In genomic region chr12:65279387-65280112, GRCh38 we compare ENCODE assay signal across 8 cellular contexts. TPM values are rescaled to one million over a fixed set of nuclear protein-coding genes. Genes with fewer than 3 reads are reported as not detected.
DNase-seq lines count a peak whose midpoint lies in the region; ATAC-seq, FAIRE-seq and TF ChIP-seq lines count a peak whose summit lies in the region.

No MANE protein-coding gene starts in this region.

- H3K27me3 Mint-ChIP-seq in HFFc6 (ENCODE audit: insufficient read depth): no peaks in the 10 kb centered on the region; the same call in 1 of the 2 replicates
- no peaks in the 10 kb centered on the region for H3K27me3 Mint-ChIP-seq in astrocyte (ENCODE audit: low read depth, unreplicated experiment)

- peaks cover 40% of the 10 kb centered on the region for H4K20me1 ChIP-seq in astrocyte (ENCODE audit: insufficient read depth, low read length)

- whole genome bisulfite sequencing in right lobe of liver (ENCODE audit: insufficient coverage, low coverage, low lambda C conversion rate, missing lambda C conversion rate): 30% methylated on average over 10 of the region's 20 CpGs

- H3K4me1 Mint-ChIP-seq in HFFc6 (ENCODE audit: low read depth) (peaks cover 8% of the 10 kb centered on the region), astrocyte (ENCODE audit: low read depth, unreplicated experiment) (peaks cover 16% of the 10 kb centered on the region)

- no peak for FAIRE-seq in astrocyte (lab: Jason Lieb, UNC)

- intact Hi-C loops in right lobe of liver (cut with DNase I): no loop called here
- intact Hi-C loops in vagina (cut with DNase I): loop anchor here (5.0 kb wide), 1 partner anchor 93 kb away; no protein-coding TSS in a partner anchor

- DNase-seq in BJ (ENCODE audit: low read depth) (no peak), HFFc6 (no peak), astrocyte (ENCODE audit: low read depth) (no peak), right lobe of liver (no peak), vagina (ENCODE audit: extremely low spot score in 2 of 2) (no peak), NCI-H146 (lab: John Stamatoyannopoulos, UW) (no peak), NCI-H1092 (lab: John Stamatoyannopoulos, UW) (no peak)
- no peak for DNase-seq in activated CD8-positive, alpha-beta memory T cell treated with anti-CD3 and anti-CD28 coated beads, Interleukin-2, amount 50 U/mL, for 48 hours

- POLR2A ChIA-PET in BJ (lab: Charles Lee): interaction anchor here (0.7 kb wide), 1 partner anchor 245 kb away, joined by 3 read pairs; no protein-coding TSS in a partner anchor

- H3K27ac ChIP-seq in astrocyte (ENCODE audit: low read depth, low read length) (peak overlapping the region; percentile 85), right lobe of liver (peak overlapping the region; percentile 46 to 66 (median 60)), vagina (peak overlapping the region; percentile 86)

- H2AFZ ChIP-seq in astrocyte (ENCODE audit: low read depth, low read length): peak overlapping the region; percentile 97

- H3K9me3 Mint-ChIP-seq in HFFc6 (no peaks in the 10 kb centered on the region), astrocyte (ENCODE audit: unreplicated experiment) (no peaks in the 10 kb centered on the region)

- peak overlapping the region; percentile 92 for H3K9ac ChIP-seq in astrocyte (ENCODE audit: low read length)

- ATAC-seq in right lobe of liver: no peak

- H3K4me1 ChIP-seq in astrocyte (ENCODE audit: insufficient read depth, low read length): peaks cover 5% of the 10 kb centered on the region
- H3K4me1 ChIP-seq in right lobe of liver: peaks cover 0 to 13% (median 0%) of the 10 kb centered on the region in 4 donors
- H3K4me1 ChIP-seq in vagina: peaks cover 19% of the 10 kb centered on the region

- H3K79me2 ChIP-seq in astrocyte (ENCODE audit: insufficient read depth, low read length): peaks cover 57% of the 10 kb centered on the region

- no peak for TF ChIP-seq POLR2A in right lobe of liver (IDR thresholded peaks at IDR 0.05)
- no peak for TF ChIP-seq POLR2A in vagina (IDR thresholded peaks at IDR 0.05)

- peak overlapping the region; percentile 94 for H3K4me2 ChIP-seq in astrocyte (ENCODE audit: low read length)

- H3K9me3 ChIP-seq in astrocyte (ENCODE audit: insufficient read depth, low read depth, low read length) (no peaks in the 10 kb centered on the region), right lobe of liver (no peaks in the 10 kb centered on the region), vagina (no peaks in the 10 kb centered on the region)

- H3K4me3 ChIP-seq in BJ (ENCODE audit: low read depth, low read length) (peak overlapping the region; percentile 95), astrocyte (ENCODE audit: insufficient read depth, low read depth, low read length) (peak overlapping the region; percentile 85), right lobe of liver (peak overlapping the region; percentile 51 to 66 (median 52)), vagina (peak overlapping the region; percentile 87 to 92)

- CTCF ChIA-PET in BJ (lab: Yijun Ruan, JAX): interaction anchor here (1.7 to 2.0 kb wide), 2 partner anchors 21 to 46 kb away, joined by 3 to 6 read pairs; no protein-coding TSS in a partner anchor

- H3K27ac Mint-ChIP-seq in HFFc6 (peak overlapping the region; percentile 79), astrocyte (ENCODE audit: unreplicated experiment) (peak overlapping the region; percentile 37)

- no peaks in the 10 kb centered on the region for H3K27me3 ChIP-seq in BJ (ENCODE audit: control insufficient read depth, insufficient read depth, low read length)
- no peaks in the 10 kb centered on the region for H3K27me3 ChIP-seq in astrocyte (ENCODE audit: insufficient read depth, low read length)
- H3K27me3 ChIP-seq in right lobe of liver: no peaks in the 10 kb centered on the region
- no peaks in the 10 kb centered on the region for H3K27me3 ChIP-seq in vagina

- TF ChIP-seq CTCF in BJ (IDR thresholded peaks at IDR 0.05; ENCODE audit: insufficient read depth, low read depth, low read length) (no peak), HFFc6 (IDR thresholded peaks at IDR 0.05) (no peak), astrocyte (IDR thresholded peaks at IDR 0.05; ENCODE audit: insufficient read depth, low read depth, low read length) (no peak), right lobe of liver (IDR thresholded peaks at IDR 0.05) (no peak), vagina (IDR thresholded peaks at IDR 0.05) (no peak)

- peak overlapping the region; percentile 94 for H3K4me3 Mint-ChIP-seq in HFFc6
- peak overlapping the region; percentile 92 for H3K4me3 Mint-ChIP-seq in astrocyte (ENCODE audit: unreplicated experiment)

- H3K36me3 ChIP-seq in BJ (ENCODE audit: control insufficient read depth, insufficient read depth, low read length): no peaks in the 10 kb centered on the region
- H3K36me3 ChIP-seq in astrocyte (ENCODE audit: insufficient read depth, low read length): peaks cover under 1% of the 10 kb centered on the region
- no peaks in the 10 kb centered on the region for H3K36me3 ChIP-seq in right lobe of liver
- no peaks in the 10 kb centered on the region for H3K36me3 ChIP-seq in vagina

- H3K36me3 Mint-ChIP-seq in HFFc6 (ENCODE audit: low read depth) (peaks cover 12% of the 10 kb centered on the region), astrocyte (ENCODE audit: low read depth, unreplicated experiment) (no peaks in the 10 kb centered on the region)

RNA-seq across cellular contexts. Expression of gene MSRB3, which starts 1.1 kb away (rescaled TPM):
- polyA plus RNA-seq in BJ (2011; rRNA removed): 76.0 and 105 TPM in 2 replicates
- polyA minus RNA-seq in BJ (2011; rRNA and poly(A)+ RNA removed): 103 and 106 TPM in 2 replicates
- total RNA-seq in HFFc6 (2021; fragmentation: NEBNext Ultra II Directional; extraction: Animal tissue kit (Norgen Biotek cat#: 25700)): 100 to 1,000 TPM; 108 to 143 (median 127) TPM
- total RNA-seq in astrocyte (73.0 and 79.0 TPM in 2 replicates), right lobe of liver (1 to 10 TPM; 1.4 to 5.6 (median 2.6) TPM), vagina (52.5 TPM)
